Comparison of ENCODE assay signal across 8 cellular contexts in the genomic region with DNA sequence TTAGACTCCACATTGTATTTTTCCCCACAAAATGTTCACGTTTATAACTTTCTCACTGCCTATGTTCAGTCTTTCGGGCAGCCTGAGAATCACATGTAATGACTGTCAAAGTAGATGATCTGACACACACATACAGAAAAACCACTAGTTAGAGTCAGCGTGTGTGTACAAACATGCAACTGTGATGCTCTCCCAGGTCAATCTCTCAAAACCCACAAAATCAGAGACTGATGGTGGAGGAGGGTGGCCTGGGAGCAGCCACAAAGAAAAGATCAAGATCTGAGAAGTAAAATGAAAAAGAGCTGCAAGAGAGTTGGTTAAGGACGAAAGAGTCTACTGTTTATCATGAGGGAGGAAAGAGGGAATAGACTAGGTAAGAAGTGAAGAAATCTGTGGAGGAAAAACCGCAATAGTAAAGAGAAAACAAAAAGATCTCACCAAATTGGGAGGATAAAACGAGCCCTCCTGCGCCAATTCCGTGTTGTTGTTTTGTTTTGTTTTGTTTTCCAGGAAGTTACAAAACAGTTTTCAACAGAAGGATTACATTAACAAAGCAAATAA. TPM values are rescaled to one million over a fixed set of nuclear protein-coding genes. Genes with fewer than 3 reads are reported as not detected.
DNase-seq lines count a peak whose midpoint lies in the region; ATAC-seq and TF ChIP-seq lines count a peak whose summit lies in the region.

No MANE protein-coding gene starts in this region.

- peak overlapping the region; percentile 87 for H3K27ac Mint-ChIP-seq in CD4-positive, alpha-beta T cell
- H3K27ac Mint-ChIP-seq in neural crest cell (ENCODE audit: unreplicated experiment), result peak overlapping the region; percentile 6

- no peaks in the 10 kb centered on the region for H3K9me3 ChIP-seq in CD4-positive, alpha-beta T cell (ENCODE audit: control insufficient read depth, low read length)

- H3K36me3 Mint-ChIP-seq in CD4-positive, alpha-beta T cell (ENCODE audit: low read depth), result peaks cover 30% of the 10 kb centered on the region
- H3K36me3 Mint-ChIP-seq in neural crest cell (ENCODE audit: low read depth), result no peaks in the 10 kb centered on the region

- ATAC-seq in CD4-positive, alpha-beta T cell (ENCODE audit: poor library complexity), result no peak
- ATAC-seq in HG03469 (IDR thresholded peaks at IDR 0.05; ENCODE audit: unreplicated experiment), result no peak

- H3K4me3 ChIP-seq in NB4 (ENCODE audit: low read depth, low read length), result peak overlapping the region; percentile 88
- H3K4me3 ChIP-seq in coronary artery, result peak overlapping the region; percentile 93

- CTCF ChIA-PET in CD4-positive, alpha-beta T cell (lab: Charles Lee), result interaction anchor here (1.1 to 1.3 kb wide), 2 partner anchors 63 to 111 kb away, joined by 3 read pairs; no protein-coding TSS in a partner anchor

- no peaks in the 10 kb centered on the region for H3K9me3 Mint-ChIP-seq in CD4-positive, alpha-beta T cell
- no peaks in the 10 kb centered on the region for H3K9me3 Mint-ChIP-seq in neural crest cell

- H3K27ac ChIP-seq in CD4-positive, alpha-beta T cell (ENCODE audit: low read depth, low read length), result no peak overlapping the region
- H3K27ac ChIP-seq in coronary artery, result peak overlapping the region; percentile 98 to 99

- POLR2A ChIA-PET in CD4-positive, alpha-beta T cell (lab: Charles Lee), result interaction anchor here (0.7 to 3.6 kb wide), 5 partner anchors 20 to 111 kb away, joined by 3 to 56 read pairs (median 13); partner anchors contain the start of genes EXOC8, SPRTN and TSNAX

- no peaks in the 10 kb centered on the region for H3K27me3 ChIP-seq in CD4-positive, alpha-beta T cell (ENCODE audit: control insufficient read depth, insufficient read depth, low read length)

- TF ChIP-seq CTCF in CD4-positive, alpha-beta T cell (IDR thresholded peaks at IDR 0.05), result no peak
- TF ChIP-seq CTCF in NB4 (IDR thresholded peaks at IDR 0.05; ENCODE audit: low read depth, low read length) (no peak), coronary artery (IDR thresholded peaks at IDR 0.05) (no peak), neural crest cell (conservative IDR thresholded peaks at IDR 0.05) (no peak)

- DNase-seq in CD4-positive, alpha-beta T cell, result no peak
- DNase-seq in NB4 (ENCODE audit: low read depth) (peak; percentile 14), coronary artery (ENCODE audit: low spot score) (no peak), neural crest cell (ENCODE audit: low read depth, low spot score) (no peak), SW 1271 (lab: John Stamatoyannopoulos, UW) (no peak), cerebellar nuclear complex (lab: John Stamatoyannopoulos, UW) (no peak), mesenteric fat pad (ENCODE audit: low spot score) (no peak)

- no peaks in the 10 kb centered on the region for H3K27me3 Mint-ChIP-seq in CD4-positive, alpha-beta T cell
- H3K27me3 Mint-ChIP-seq in neural crest cell (ENCODE audit: low read depth), result no peaks in the 10 kb centered on the region

- H3K4me3 Mint-ChIP-seq in CD4-positive, alpha-beta T cell, result peak overlapping the region; percentile 90
- H3K4me3 Mint-ChIP-seq in neural crest cell, result peak overlapping the region; percentile 91

- intact Hi-C loops in CD4-positive, alpha-beta T cell (cut with DNase I, micrococcal nuclease), result loop anchor here (5.0 to 10.0 kb wide), 8 partner anchors 45 to 1355 kb away; partner anchors contain the start of genes C1orf198 (in 1 of the 2), COG2 (in 1 of the 2), EXOC8 (in 1 of the 2) and GALNT2 (in 1 of the 2)

- peaks cover 65% of the 10 kb centered on the region for H3K4me1 Mint-ChIP-seq in CD4-positive, alpha-beta T cell (ENCODE audit: low read depth)
- H3K4me1 Mint-ChIP-seq in neural crest cell, result peaks cover 56% of the 10 kb centered on the region

- no peak for TF ChIP-seq POLR2A in NB4 (IDR thresholded peaks at IDR 0.05; ENCODE audit: extremely low read depth, insufficient read length)

RNA-seq across cellular contexts. Expression of gene EGLN1, which starts 2.3 kb away (rescaled TPM):
- total RNA-seq in CD4-positive, alpha-beta T cell, result 1 to 10 TPM; 8.2 to 9.4 TPM
- total RNA-seq in neural crest cell (21.6 and 24.4 TPM in 2 replicates), mesenteric fat pad (32.3 TPM)
